Comparison of ENCODE assay signal across 8 cellular contexts in genomic region chr14:68788275-68789001, GRCh38. TPM values are rescaled to one million over a fixed set of nuclear protein-coding genes. Genes with fewer than 3 reads are reported as not detected.
DNase-seq lines count a peak whose midpoint lies in the region; ATAC-seq and TF ChIP-seq lines count a peak whose summit lies in the region.

No MANE protein-coding gene starts in this region.

- no peaks in the 10 kb centered on the region for H3K27me3 Mint-ChIP-seq in CD8-positive, alpha-beta T cell (ENCODE audit: low read depth)

- CTCF ChIA-PET in CD8-positive, alpha-beta T cell (lab: Charles Lee): interaction anchor here (0.6 to 16.2 kb wide), 48 partner anchors 7 to 844 kb away, joined by 3 to 384 read pairs (median 4); no protein-coding TSS in a partner anchor
- CTCF ChIA-PET in RWPE1 (lab: Yijun Ruan, JAX): interaction anchor here (0.6 to 0.7 kb wide), 8 partner anchors 8 to 954 kb away, joined by 3 to 10 read pairs (median 4); no protein-coding TSS in a partner anchor

- no peaks in the 10 kb centered on the region for H3K9me3 Mint-ChIP-seq in CD8-positive, alpha-beta T cell

- TF ChIP-seq CTCF in CD8-positive, alpha-beta T cell (IDR thresholded peaks at IDR 0.05): no peak
- TF ChIP-seq CTCF in RWPE1 (conservative IDR thresholded peaks at IDR 0.05; ENCODE audit: low read depth): no peak
- no peak for TF ChIP-seq CTCF in esophagus squamous epithelium (IDR thresholded peaks at IDR 0.05)

- peak overlapping the region; percentile 92 for H3K4me3 Mint-ChIP-seq in CD8-positive, alpha-beta T cell

- no peak for DNase-seq in CD8-positive, alpha-beta T cell
- DNase-seq in RWPE1 (ENCODE audit: low spot score) (no peak), esophagus squamous epithelium (lab: John Stamatoyannopoulos, UW) (no peak), pons (ENCODE audit: low spot score) (peak; percentile 65), AML-193 (lab: John Stamatoyannopoulos, UW) (no peak), cerebellar nuclear complex (lab: John Stamatoyannopoulos, UW) (no peak), mucosa of gallbladder (ENCODE audit: low spot score) (no peak)

- peaks cover 59% of the 10 kb centered on the region for H3K36me3 Mint-ChIP-seq in CD8-positive, alpha-beta T cell

- 11 to 12% methylated on average over 9 of the region's 10 CpGs for WGBS in esophagus squamous epithelium, 2 donors

- intact Hi-C loops in CD8-positive, alpha-beta T cell (cut with DNase I, micrococcal nuclease): loop anchor here (1.0 to 10.0 kb wide), 11 partner anchors 7 to 540 kb away; no protein-coding TSS in a partner anchor
- intact Hi-C loops in esophagus squamous epithelium (cut with DNase I): loop anchor here (5.0 to 10.0 kb wide), 2 partner anchors 111 to 244 kb away; no protein-coding TSS in a partner anchor

- peak overlapping the region; percentile 24 for H3K4me3 ChIP-seq in CD8-positive, alpha-beta T cell (ENCODE audit: low read depth, low read length)
- peak overlapping the region; percentile 69 to 95 (median 86) for H3K4me3 ChIP-seq in esophagus squamous epithelium

- peaks cover 57% of the 10 kb centered on the region for H3K4me1 ChIP-seq in CD8-positive, alpha-beta T cell (ENCODE audit: insufficient read depth, low read length)
- peaks cover 22 to 64% (median 29%) of the 10 kb centered on the region in 3 donors for H3K4me1 ChIP-seq in esophagus squamous epithelium

- no peaks in the 10 kb centered on the region for H3K27me3 ChIP-seq in CD8-positive, alpha-beta T cell (ENCODE audit: insufficient read depth, low read length)
- H3K27me3 ChIP-seq in esophagus squamous epithelium: no peaks in the 10 kb centered on the region

- ATAC-seq in CD8-positive, alpha-beta T cell: no peak
- ATAC-seq in HG02763 (IDR thresholded peaks at IDR 0.05; ENCODE audit: unreplicated experiment): no peak

- H3K27ac Mint-ChIP-seq in CD8-positive, alpha-beta T cell: peak overlapping the region; percentile 100

- peaks cover 61% of the 10 kb centered on the region for H3K4me1 Mint-ChIP-seq in CD8-positive, alpha-beta T cell (ENCODE audit: low read depth)

- H3K36me3 ChIP-seq in CD8-positive, alpha-beta T cell (ENCODE audit: insufficient read depth, low read length): peaks cover 20% of the 10 kb centered on the region
- peaks cover 11 to 51% (median 15%) of the 10 kb centered on the region in 3 donors for H3K36me3 ChIP-seq in esophagus squamous epithelium

- TF ChIP-seq POLR2A in esophagus squamous epithelium (IDR thresholded peaks at IDR 0.05): peak in 1 of 4 donors; percentile 15

- H3K27ac ChIP-seq in CD8-positive, alpha-beta T cell (ENCODE audit: low read depth, low read length): peak overlapping the region; percentile 19
- H3K27ac ChIP-seq in RWPE1 (peak overlapping the region; percentile 99), esophagus squamous epithelium (peak overlapping the region; percentile 95 to 100 (median 99))

- no peaks in the 10 kb centered on the region for H3K9me3 ChIP-seq in CD8-positive, alpha-beta T cell (ENCODE audit: low read length)
- no peaks in the 10 kb centered on the region for H3K9me3 ChIP-seq in esophagus squamous epithelium

- POLR2A ChIA-PET in CD8-positive, alpha-beta T cell (lab: Charles Lee): interaction anchor here (0.6 to 14.8 kb wide), 23 partner anchors 8 to 578 kb away, joined by 3 to 641 read pairs (median 7); no protein-coding TSS in a partner anchor
- POLR2A ChIA-PET in RWPE1 (lab: Yijun Ruan, JAX; ENCODE audit: low non-redundant PET): interaction anchor here (1.1 to 1.2 kb wide), 2 partner anchors 112 to 650 kb away, joined by 5 read pairs; no protein-coding TSS in a partner anchor

RNA-seq across cellular contexts. Expression of gene ZFP36L1, which starts 4.4 kb away (rescaled TPM):
- 100 to 1,000 TPM; 241 to 248 TPM for total RNA-seq in CD8-positive, alpha-beta T cell
- 100 to 1,000 TPM in 3 of 4 donors, 10 to 100 TPM in 1; 75.4 to 364 (median 152) TPM for total RNA-seq in esophagus squamous epithelium
- 398 TPM for total RNA-seq in mucosa of gallbladder

Comparison
In these comparisons a context has a peak if more than half of its experiments do, and no peak if none do; other contexts are left out.
1. H3K27ac ChIP-seq: peak in every context shown above with its lines; median percentile 99 in RWPE1; 99 in esophagus squamous epithelium; 19 in CD8-positive, alpha-beta T cell.